1 cellular context compared by ENCODE assay signal in genomic region chr5:53891159-53891558, GRCh38.
TF ChIP-seq lines count a peak whose summit lies in the region.

No MANE protein-coding gene starts in this region.

TF ChIP-seq in IMR-90, 13 proteins besides CTCF, POLR2A, EP300 and RAD21 (continued from another document):
- TF ChIP-seq BHLHE40 (IDR thresholded peaks at IDR 0.05; ENCODE audit: low read depth, low read length) (no peak), FOS (IDR thresholded peaks at IDR 0.05; ENCODE audit: low read depth, low read length) (no peak), RFX5 (IDR thresholded peaks at IDR 0.05; ENCODE audit: low read depth, low read length) (no peak), CEBPB (IDR thresholded peaks at IDR 0.05; ENCODE audit: low read depth, low read length) (no peak)
